1 cellular context compared by ENCODE assay signal in genomic region chr16:1635070-1635469, GRCh38.
TF ChIP-seq lines count a peak whose summit lies in the region.

No MANE protein-coding gene starts in this region.

TF ChIP-seq in H1, 55 proteins besides CTCF, POLR2A, EP300 and RAD21 (continued from another document):
- TF ChIP-seq NRF1 (IDR thresholded peaks at IDR 0.05; ENCODE audit: low read depth, low read length) (no peak), CHD1 (IDR thresholded peaks at IDR 0.05; ENCODE audit: low read depth, low read length) (no peak), TEAD4 (IDR thresholded peaks at IDR 0.05; ENCODE audit: low read depth, low read length) (no peak), CREB1 (IDR thresholded peaks at IDR 0.05) (no peak), CEBPB (IDR thresholded peaks at IDR 0.05; ENCODE audit: low read depth, low read length) (no peak), SP2 (IDR thresholded peaks at IDR 0.05; ENCODE audit: low read length) (no peak)
- TF ChIP-seq, protein P1, sequence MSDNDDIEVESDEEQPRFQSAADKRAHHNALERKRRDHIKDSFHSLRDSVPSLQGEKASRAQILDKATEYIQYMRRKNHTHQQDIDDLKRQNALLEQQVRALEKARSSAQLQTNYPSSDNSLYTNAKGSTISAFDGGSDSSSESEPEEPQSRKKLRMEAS (IDR thresholded peaks at IDR 0.05), result no peak
